Comparison of ENCODE assay signal across 9 cellular contexts in the genomic region with DNA sequence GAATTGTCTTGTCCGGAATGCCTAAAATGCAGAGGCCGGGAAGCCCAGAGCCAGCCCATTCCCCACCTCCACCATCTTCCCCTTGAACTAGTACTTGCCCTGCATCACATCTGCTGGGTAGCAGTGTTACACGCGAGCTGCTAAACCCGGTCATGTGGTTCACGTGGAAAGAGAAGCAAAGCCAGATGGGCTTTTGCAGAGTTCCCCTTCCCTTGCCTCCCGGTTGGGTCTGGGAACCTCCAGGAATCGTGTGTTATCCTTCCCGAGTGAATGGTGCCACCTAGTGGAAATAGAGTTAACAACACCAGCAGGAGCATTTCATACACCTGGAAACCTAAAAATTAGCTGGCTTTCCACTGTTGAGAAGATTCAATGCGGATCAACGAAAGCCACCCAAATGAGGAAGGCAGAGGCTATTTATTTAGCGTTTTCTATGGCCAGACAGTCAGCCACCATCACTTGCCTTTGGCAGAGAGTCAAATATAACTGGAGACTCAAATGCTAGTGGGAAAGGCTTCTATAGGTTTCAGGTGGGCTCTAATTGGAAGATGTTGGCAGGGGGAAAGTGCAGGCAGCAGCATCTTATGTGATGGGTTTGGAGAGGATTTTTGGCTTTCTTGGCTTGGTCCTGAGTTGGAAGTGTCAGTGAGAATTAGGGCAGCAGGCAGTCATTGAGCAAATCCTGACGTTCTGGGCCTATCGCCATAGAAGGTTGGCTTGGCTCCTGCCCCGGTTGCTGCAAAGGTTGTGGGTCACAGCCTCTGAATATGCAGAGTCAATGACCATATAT. TPM values are rescaled to one million over a fixed set of nuclear protein-coding genes. Genes with fewer than 3 reads are reported as not detected.
DNase-seq lines count a peak whose midpoint lies in the region; ATAC-seq and TF ChIP-seq lines count a peak whose summit lies in the region.
"Had no signal": no experiment of that assay in that cellular context is flagged by ENCODE, and none has a peak within 500 bp of the region (broad histone marks: within the 10 kb centered on the region; RNA-seq: fewer than 3 reads in every experiment).

No MANE protein-coding gene starts in this region.

- no peak overlapping the region for H3K4me2 ChIP-seq in hepatocyte

- peaks cover 17% of the 10 kb centered on the region for H3K4me1 ChIP-seq in CD8-positive, alpha-beta T cell (ENCODE audit: insufficient read depth, low read length)
- H3K4me1 ChIP-seq in HEK293 (ENCODE audit: control insufficient read depth, insufficient read depth, low read length) (no peaks in the 10 kb centered on the region), hepatocyte (ENCODE audit: insufficient read depth) (no peaks in the 10 kb centered on the region)

- H3K4me3 Mint-ChIP-seq in CD8-positive, alpha-beta T cell = no peak overlapping the region
- H3K4me3 Mint-ChIP-seq: T-helper 1 cell treated with Interleukin-12 subunit alpha and Interleukin-12 subunit beta and Interleukin-4 antibody, amounts not matched to agents 30 μg/mL and 1 μg/mL, for 36 hours had no signal

- no peaks in the 10 kb centered on the region for H3K9me3 Mint-ChIP-seq in CD8-positive, alpha-beta T cell
- H3K9me3 Mint-ChIP-seq: T-helper 1 cell treated with Interleukin-12 subunit alpha and Interleukin-12 subunit beta and Interleukin-4 antibody, amounts not matched to agents 30 μg/mL and 1 μg/mL, for 36 hours had no signal

- CTCF ChIA-PET in CD8-positive, alpha-beta T cell (lab: Charles Lee) = interaction anchor here (0.6 to 2.7 kb wide), 15 partner anchors 7 to 265 kb away, joined by 3 to 24 read pairs (median 4); no protein-coding TSS in a partner anchor
- CTCF ChIA-PET in HEK293 (lab: Yijun Ruan, JAX) = interaction anchor here (0.6 to 3.1 kb wide), 29 partner anchors 8 to 871 kb away, joined by 3 to 80 read pairs (median 5); no protein-coding TSS in a partner anchor

- ATAC-seq in CD8-positive, alpha-beta T cell = peak; percentile 33
- ATAC-seq in HG02973 (IDR thresholded peaks at IDR 0.05; ENCODE audit: unreplicated experiment) = no peak
- ATAC-seq in GM21381 (IDR thresholded peaks at IDR 0.05; ENCODE audit: unreplicated experiment) = no peak

- no peaks in the 10 kb centered on the region for H3K79me2 ChIP-seq in hepatocyte

- POLR2A ChIA-PET in CD8-positive, alpha-beta T cell (lab: Charles Lee) = no interaction called here
- POLR2A ChIA-PET in HEK293 (lab: Yijun Ruan, JAX) = no interaction called here

- WGBS in hepatocyte (ENCODE audit: low lambda C conversion rate, missing lambda C conversion rate) = 32% methylated on average over 15 of the region's 15 CpGs

- no peak overlapping the region for H2AFZ ChIP-seq in hepatocyte

- peak in 3 of 7 experiments; percentile 25 to 55 (median 27) for DNase-seq in CD8-positive, alpha-beta T cell
- peak; percentile 85 for DNase-seq in NCI-H748 (lab: John Stamatoyannopoulos, UW; ENCODE audit: unreplicated experiment)
- DNase-seq in astrocyte of the spinal cord (ENCODE audit: low read depth, low spot score) = peak; percentile 73
- peak; percentile 89 for DNase-seq in hepatocyte (ENCODE audit: low spot score)
- no peak for DNase-seq in retinal pigment epithelial cell (ENCODE audit: low read depth)

- no peaks in the 10 kb centered on the region for H3K36me3 ChIP-seq in CD8-positive, alpha-beta T cell (ENCODE audit: insufficient read depth, low read length)
- H3K36me3 ChIP-seq in HEK293 (ENCODE audit: control insufficient read depth in 2 of 2, insufficient read depth in 1 of 2, low read length in 2 of 2) (no peaks in the 10 kb centered on the region), hepatocyte (replicated peaks; ENCODE audit: insufficient read depth, low read depth) (no peaks in the 10 kb centered on the region)

- H4K20me1 ChIP-seq in hepatocyte (ENCODE audit: insufficient read depth, poor library complexity, severe bottlenecking) = no peaks in the 10 kb centered on the region

- no peaks in the 10 kb centered on the region for H3K36me3 Mint-ChIP-seq in CD8-positive, alpha-beta T cell

- no peaks in the 10 kb centered on the region for H3K9me3 ChIP-seq in CD8-positive, alpha-beta T cell (ENCODE audit: low read length)
- H3K9me3 ChIP-seq in HEK293 (ENCODE audit: control insufficient read depth, insufficient read depth, low read depth, low read length) = no peaks in the 10 kb centered on the region
- no peaks in the 10 kb centered on the region for H3K9me3 ChIP-seq in hepatocyte (ENCODE audit: low read depth)

- intact Hi-C loops in CD8-positive, alpha-beta T cell (cut with DNase I, micrococcal nuclease) = loop anchor here (1.0 to 5.0 kb wide), 3 partner anchors 135 to 177 kb away; no protein-coding TSS in a partner anchor

- no peak overlapping the region for H3K27ac ChIP-seq in CD8-positive, alpha-beta T cell (ENCODE audit: low read depth, low read length)
- H3K27ac ChIP-seq in HEK293 (ENCODE audit: extremely low read depth, low read depth, low read length) (no peak overlapping the region), hepatocyte (no peak overlapping the region)

- peak; percentile 91 for TF ChIP-seq CTCF in CD8-positive, alpha-beta T cell (IDR thresholded peaks at IDR 0.05)
- TF ChIP-seq CTCF in HEK293 (tag by site-specific recombination; IDR thresholded peaks at IDR 0.05) (peak; percentile 78), astrocyte of the spinal cord (IDR thresholded peaks at IDR 0.05; ENCODE audit: low read depth, low read length) (peak; percentile 76), hepatocyte (IDR thresholded peaks at IDR 0.05; ENCODE audit: poor library complexity) (peak; percentile 88), retinal pigment epithelial cell (conservative IDR thresholded peaks at IDR 0.05; ENCODE audit: low read depth, low read length) (peak; percentile 78)

- H3K4me1 Mint-ChIP-seq in CD8-positive, alpha-beta T cell (ENCODE audit: low read depth) = peaks cover 22% of the 10 kb centered on the region

- no peaks in the 10 kb centered on the region for H3K27me3 ChIP-seq in CD8-positive, alpha-beta T cell (ENCODE audit: insufficient read depth, low read length)
- no peaks in the 10 kb centered on the region for H3K27me3 ChIP-seq in hepatocyte

- no peak overlapping the region for H3K4me3 ChIP-seq in CD8-positive, alpha-beta T cell (ENCODE audit: low read depth, low read length)
- no peak overlapping the region for H3K4me3 ChIP-seq in HEK293 (ENCODE audit: low read depth, low read length)
- no peak overlapping the region for H3K4me3 ChIP-seq in astrocyte of the spinal cord (ENCODE audit: low read depth, low read length)
- no peak overlapping the region for H3K4me3 ChIP-seq in hepatocyte
- no peak overlapping the region for H3K4me3 ChIP-seq in retinal pigment epithelial cell (ENCODE audit: low read length)

- H3K27me3 Mint-ChIP-seq in CD8-positive, alpha-beta T cell (ENCODE audit: low read depth) = peaks cover 15% of the 10 kb centered on the region

- no peak overlapping the region for H3K27ac Mint-ChIP-seq in CD8-positive, alpha-beta T cell
- H3K27ac Mint-ChIP-seq: T-helper 1 cell treated with Interleukin-12 subunit alpha and Interleukin-12 subunit beta and Interleukin-4 antibody, amounts not matched to agents 30 μg/mL and 1 μg/mL, for 36 hours had no signal

- in situ Hi-C loops in astrocyte of the spinal cord (cut with HindIII; ENCODE audit: low sequenced_read_pairs) = no loop called here

- H3K9me2 ChIP-seq in hepatocyte (replicated peaks; ENCODE audit: insufficient read depth) = no peaks in the 10 kb centered on the region

TF ChIP-seq in HEK293, 187 proteins besides CTCF, POLR2A, EP300 and RAD21 (continues in another document):
- TF ChIP-seq ZNF292 (tag by site-specific recombination; IDR thresholded peaks at IDR 0.05; ENCODE audit: borderline replicate concordance, low read depth) (no peak), ZNF654 (tag by site-specific recombination; IDR thresholded peaks at IDR 0.05; ENCODE audit: low read depth) (peak; percentile 96), IKZF3 (tag by site-specific recombination; IDR thresholded peaks at IDR 0.05) (peak; percentile 97), FEZF1 (tag by site-specific recombination; IDR thresholded peaks at IDR 0.05) (no peak), ZFP37 (tag by site-specific recombination; IDR thresholded peaks at IDR 0.05) (no peak), ZNF2 (tag by site-specific recombination; IDR thresholded peaks at IDR 0.05) (0 out of 2 replicates have a peak, but pooled peaks have one; percentile 47), ZNF426 (tag by site-specific recombination; IDR thresholded peaks at IDR 0.05) (no peak), ZNF571 (tag by site-specific recombination; IDR thresholded peaks at IDR 0.05) (no peak), TRIM28 (IDR thresholded peaks at IDR 0.05; ENCODE audit: borderline replicate concordance, low read length) (peak; percentile 62; the same call in 1 of the 2 replicates), SETDB1 (IDR thresholded peaks at IDR 0.05; ENCODE audit: insufficient read length, low read length) (no peak)
- TF ChIP-seq, protein P1, sequence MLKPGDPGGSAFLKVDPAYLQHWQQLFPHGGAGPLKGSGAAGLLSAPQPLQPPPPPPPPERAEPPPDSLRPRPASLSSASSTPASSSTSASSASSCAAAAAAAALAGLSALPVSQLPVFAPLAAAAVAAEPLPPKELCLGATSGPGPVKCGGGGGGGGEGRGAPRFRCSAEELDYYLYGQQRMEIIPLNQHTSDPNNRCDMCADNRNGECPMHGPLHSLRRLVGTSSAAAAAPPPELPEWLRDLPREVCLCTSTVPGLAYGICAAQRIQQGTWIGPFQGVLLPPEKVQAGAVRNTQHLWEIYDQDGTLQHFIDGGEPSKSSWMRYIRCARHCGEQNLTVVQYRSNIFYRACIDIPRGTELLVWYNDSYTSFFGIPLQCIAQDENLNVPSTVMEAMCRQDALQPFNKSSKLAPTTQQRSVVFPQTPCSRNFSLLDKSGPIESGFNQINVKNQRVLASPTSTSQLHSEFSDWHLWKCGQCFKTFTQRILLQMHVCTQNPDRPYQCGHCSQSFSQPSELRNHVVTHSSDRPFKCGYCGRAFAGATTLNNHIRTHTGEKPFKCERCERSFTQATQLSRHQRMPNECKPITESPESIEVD (tag by site-specific recombination; IDR thresholded peaks at IDR 0.05) = no peak

RNA-seq across cellular contexts. Expression of a gene that starts 12.9 kb away (rescaled TPM):
- total RNA-seq in CD8-positive, alpha-beta T cell = under 1 TPM in 1 of 2 experiments, not detected in 1; 0.27 TPM
- 5.9 and 6.7 TPM in 2 replicates for total RNA-seq in hepatocyte
- 8.4 and 8.8 TPM in 2 replicates for polyA plus RNA-seq in hepatocyte

RNA-seq across cellular contexts. Expression of a gene that starts 19.2 kb away (rescaled TPM):
- 10 to 100 TPM; 15.4 to 17.0 TPM for total RNA-seq in CD8-positive, alpha-beta T cell
- total RNA-seq in hepatocyte = 22.4 and 22.8 TPM in 2 replicates
- polyA plus RNA-seq in hepatocyte = 24.2 and 25.3 TPM in 2 replicates

RNA-seq across cellular contexts. Expression of a gene that starts 43.0 kb away (rescaled TPM):
- total RNA-seq in CD8-positive, alpha-beta T cell = 10 to 100 TPM; 83.9 to 84.5 TPM
- 343 and 372 TPM in 2 replicates for total RNA-seq in hepatocyte
- 312 and 379 TPM in 2 replicates for polyA plus RNA-seq in hepatocyte
